ENCODE assay signal across 8 cellular contexts in the genomic region with DNA sequence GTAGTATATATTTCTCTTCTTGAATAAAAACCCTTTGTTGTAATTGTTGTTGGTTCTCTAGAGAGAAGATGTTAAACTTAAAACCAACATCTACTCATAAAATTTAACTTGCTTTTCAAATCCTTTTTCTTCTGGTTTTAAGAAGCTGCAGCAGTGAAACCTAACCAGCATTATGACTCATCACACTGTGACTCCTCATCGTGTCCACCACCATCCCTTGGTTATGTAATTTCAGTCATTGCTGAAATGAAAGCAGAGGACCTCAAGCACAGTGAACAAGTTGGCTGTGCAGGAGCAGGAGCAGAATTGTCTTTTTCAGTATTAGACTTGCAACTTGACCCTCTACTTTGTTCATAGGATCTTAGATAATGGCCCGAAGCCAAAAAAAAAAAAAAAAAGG.
A peak's percentile ranks its signal among the peaks of the same experiment; 100 is the strongest.
DNase-seq lines count a peak whose midpoint lies in the region; ATAC-seq and TF ChIP-seq lines count a peak whose summit lies in the region.

No MANE protein-coding gene starts in this region.

- no peaks in the 10 kb centered on the region for H3K27me3 Mint-ChIP-seq in Calu3 (ENCODE audit: unreplicated experiment)

- H3K27ac Mint-ChIP-seq in Calu3 (ENCODE audit: unreplicated experiment): no peak overlapping the region

- no peaks in the 10 kb centered on the region for H3K9me3 ChIP-seq in WERI-Rb-1 (ENCODE audit: severe bottlenecking)

- intact Hi-C loops in Calu3 (cut with micrococcal nuclease; ENCODE audit: unreplicated experiment): no loop called here

- ATAC-seq in GM21423 (IDR thresholded peaks at IDR 0.05; ENCODE audit: unreplicated experiment) (peak; percentile 99), HG03521 (IDR thresholded peaks at IDR 0.05; ENCODE audit: unreplicated experiment) (peak; percentile 99)

- CTCF ChIA-PET in Calu3 (lab: Charles Lee): interaction anchor here (0.7 to 1.7 kb wide), 4 partner anchors 12 to 74 kb away, joined by 4 to 13 read pairs (median 5); no protein-coding TSS in a partner anchor

- no peaks in the 10 kb centered on the region for H3K27me3 ChIP-seq in WERI-Rb-1 (ENCODE audit: insufficient read depth, low read depth, severe bottlenecking)

- no peaks in the 10 kb centered on the region for H3K36me3 ChIP-seq in WERI-Rb-1

- TF ChIP-seq CTCF in cardiac fibroblast (IDR thresholded peaks at IDR 0.05; ENCODE audit: low read depth, low read length): no peak
- TF ChIP-seq CTCF in Calu3 (IDR thresholded peaks at IDR 0.05; ENCODE audit: unreplicated experiment): no peak
- no peak for TF ChIP-seq CTCF in WERI-Rb-1 (IDR thresholded peaks at IDR 0.05; ENCODE audit: low read depth, low read length)

- H3K4me1 Mint-ChIP-seq in Calu3 (ENCODE audit: low read depth, unreplicated experiment): peaks cover 8% of the 10 kb centered on the region

- H3K4me3 ChIP-seq in cardiac fibroblast (replicated peaks in 1 of 2; ENCODE audit: low read depth in 2 of 2, low read length in 2 of 2): no peak overlapping the region
- no peak overlapping the region for H3K4me3 ChIP-seq in WERI-Rb-1 (ENCODE audit: low read depth, low read length)

- no TSS peak for BruUV-seq in Calu3 (replicated peaks; lab: Mats Ljungman, UMichigan)

- peak; percentile 51 for DNase-seq in GM04503 (ENCODE audit: low read depth)
- DNase-seq in cardiac fibroblast (ENCODE audit: low read depth in 2 of 2): peak; percentile 64 to 83
- DNase-seq in NCI-H524 treated with DMSO at 0.1 percent for 48 hours (lab: John Stamatoyannopoulos, UW): no peak
- no peak for DNase-seq in NCI-H2196 (lab: John Stamatoyannopoulos, UW; ENCODE audit: unreplicated experiment)
- no peak for DNase-seq in Calu3
- DNase-seq in WERI-Rb-1: no peak

- no peak overlapping the region for H3K4me3 Mint-ChIP-seq in Calu3 (ENCODE audit: low read depth, unreplicated experiment)

- no peak overlapping the region for H3K27ac ChIP-seq in WERI-Rb-1

- no peaks in the 10 kb centered on the region for H3K36me3 Mint-ChIP-seq in Calu3 (ENCODE audit: insufficient read depth, unreplicated experiment)

- no peaks in the 10 kb centered on the region for H3K9me3 Mint-ChIP-seq in Calu3 (ENCODE audit: low read depth, unreplicated experiment)

Comparison
In these comparisons a context has a peak if more than half of its experiments do, and no peak if none do; other contexts are left out.
1. DNase-seq: peak in GM04503 (single experiment) and cardiac fibroblast (2 of 2); none in NCI-H524 treated with DMSO at 0.1 percent for 48 hours (single experiment), NCI-H2196 (single experiment), Calu3 (single experiment) and WERI-Rb-1 (single experiment).